ENCODE assay signal across 10 cellular contexts in the genomic region with DNA sequence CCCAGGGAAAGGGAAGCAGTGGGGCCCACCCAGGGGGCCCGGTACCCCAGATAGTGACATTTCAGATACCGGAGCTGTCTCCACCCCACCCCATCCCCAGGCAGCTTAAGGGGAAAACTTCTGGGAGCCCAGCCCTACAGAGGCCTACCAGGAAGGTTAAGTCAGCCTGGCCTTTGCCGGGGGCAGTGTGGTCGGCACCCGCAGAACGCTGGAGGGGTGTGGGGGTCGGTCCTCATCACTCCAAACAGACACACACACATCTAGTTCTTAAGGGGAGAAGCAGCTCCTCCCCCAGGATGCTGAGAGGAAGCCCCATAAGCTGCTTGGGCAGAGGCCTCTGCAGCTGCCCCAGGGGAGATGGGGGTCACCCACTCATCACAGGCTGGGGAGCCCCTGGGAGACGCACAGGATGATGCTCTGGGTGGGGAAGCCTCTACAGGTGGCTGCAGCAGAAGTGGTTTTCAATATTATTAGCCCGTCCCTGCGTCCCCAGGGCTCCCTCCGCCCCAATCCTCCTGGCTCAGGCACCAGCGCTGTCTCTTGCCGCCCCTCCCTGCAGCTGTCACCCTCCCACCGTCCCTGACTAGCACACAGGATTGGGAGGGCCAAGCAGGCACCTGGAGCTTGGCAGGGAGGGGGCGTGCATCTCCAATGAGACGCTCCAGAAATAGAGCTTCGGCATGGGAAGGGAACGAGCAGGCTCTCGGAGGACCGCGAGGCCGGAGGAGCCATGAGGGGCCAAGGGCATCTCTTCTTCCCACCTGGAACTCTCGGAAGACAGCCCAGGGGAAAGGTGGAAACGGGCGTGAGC. TPM values are rescaled to one million over a fixed set of nuclear protein-coding genes. Genes with fewer than 3 reads are reported as not detected.
DNase-seq lines count a peak whose midpoint lies in the region; ATAC-seq, FAIRE-seq and TF ChIP-seq lines count a peak whose summit lies in the region.
"Had no signal": no experiment of that assay in that cellular context is flagged by ENCODE, and none has a peak within 500 bp of the region (broad histone marks: within the 10 kb centered on the region; RNA-seq: fewer than 3 reads in every experiment).

No MANE protein-coding gene starts in this region.

- no peaks in the 10 kb centered on the region for H3K27me3 ChIP-seq in left ventricle myocardium inferior (ENCODE audit: low read depth)
- no peaks in the 10 kb centered on the region for H3K27me3 ChIP-seq in Karpas-422 (ENCODE audit: low read length)
- H3K27me3 ChIP-seq: suprapubic skin had no signal

- H3K36me3 Mint-ChIP-seq in effector memory CD8-positive, alpha-beta T cell (ENCODE audit: insufficient read depth): peaks cover 4% of the 10 kb centered on the region
- no peaks in the 10 kb centered on the region for H3K36me3 Mint-ChIP-seq in type B pancreatic cell

- H3K4me3 ChIP-seq in left ventricle myocardium inferior: no peak overlapping the region
- peak overlapping the region; percentile 93 for H3K4me3 ChIP-seq in Karpas-422 (ENCODE audit: low read length)

- intact Hi-C loops in left ventricle myocardium inferior (cut with micrococcal nuclease) (no loop called here), cardiac septum (cut with DNase I) (no loop called here)

- H3K4me2 ChIP-seq in Karpas-422 (ENCODE audit: low read depth, low read length, poor library complexity, severe bottlenecking): peak overlapping the region; percentile 90

- TF ChIP-seq POLR2A in H54 (IDR thresholded peaks at IDR 0.05; ENCODE audit: low read depth, low read length): no peak

- TF ChIP-seq CTCF in left ventricle myocardium inferior (IDR thresholded peaks at IDR 0.05; ENCODE audit: borderline replicate concordance) (no peak), type B pancreatic cell (conservative IDR thresholded peaks at IDR 0.05) (no peak)

- H3K4me1 ChIP-seq in left ventricle myocardium inferior: peaks cover 96% of the 10 kb centered on the region
- H3K4me1 ChIP-seq in Karpas-422 (ENCODE audit: low read length): peaks cover 62% of the 10 kb centered on the region

- H3K36me3 ChIP-seq in left ventricle myocardium inferior: no peaks in the 10 kb centered on the region
- peaks cover 16% of the 10 kb centered on the region for H3K36me3 ChIP-seq in Karpas-422 (ENCODE audit: insufficient read depth, low read length)
- H3K36me3 ChIP-seq: neutrophil, suprapubic skin had no signal

- peaks cover 47% of the 10 kb centered on the region for H3K79me2 ChIP-seq in Karpas-422 (ENCODE audit: low read length)

- H2AFZ ChIP-seq in Karpas-422 (ENCODE audit: low read length): no peak overlapping the region

- peak overlapping the region; percentile 99 for H3K9ac ChIP-seq in Karpas-422 (ENCODE audit: low read length)

- H4K20me1 ChIP-seq in Karpas-422 (ENCODE audit: insufficient read depth, low read depth, low read length): peaks cover 32% of the 10 kb centered on the region

- H3K27me3 Mint-ChIP-seq in effector memory CD8-positive, alpha-beta T cell: no peaks in the 10 kb centered on the region
- H3K27me3 Mint-ChIP-seq in type B pancreatic cell: peaks cover 29% of the 10 kb centered on the region

- H3K27ac ChIP-seq in left ventricle myocardium inferior (replicated peaks): peak overlapping the region; percentile 65
- peak overlapping the region; percentile 98 for H3K27ac ChIP-seq in Karpas-422 (ENCODE audit: low read length)
- H3K27ac ChIP-seq: neutrophil had no signal

- H3K27ac Mint-ChIP-seq in effector memory CD8-positive, alpha-beta T cell: no peak overlapping the region
- no peak overlapping the region for H3K27ac Mint-ChIP-seq in type B pancreatic cell

- DNase-seq in left ventricle myocardium inferior: no peak
- no peak for DNase-seq in cardiac septum (ENCODE audit: low spot score)
- DNase-seq in Karpas-422: peak; percentile 99
- no peak for DNase-seq in effector memory CD8-positive, alpha-beta T cell
- no peak for DNase-seq in type B pancreatic cell (ENCODE audit: extremely low spot score, unreplicated experiment)
- no peak for DNase-seq in activated T-cell treated with anti-CD3 and anti-CD28 coated beads, Interleukin-2, amount 50 U/mL, for 1 hour
- DNase-seq in H54 (ENCODE audit: insufficient read length, low spot score): no peak
- DNase-seq in OCI-M2 (lab: John Stamatoyannopoulos, UW; ENCODE audit: unreplicated experiment): no peak

- FAIRE-seq in H54 (lab: Jason Lieb, UNC): no peak

- H3K9me3 ChIP-seq in left ventricle myocardium inferior (replicated peaks) (no peaks in the 10 kb centered on the region), Karpas-422 (ENCODE audit: low read length) (no peaks in the 10 kb centered on the region)
- H3K9me3 ChIP-seq: neutrophil, suprapubic skin had no signal

- peak; percentile 31 for ATAC-seq in effector memory CD8-positive, alpha-beta T cell (replicated peaks)

- H3K9me2 ChIP-seq in Karpas-422 (replicated peaks; ENCODE audit: insufficient read depth, low read length): no peaks in the 10 kb centered on the region

- H3K9me3 Mint-ChIP-seq in effector memory CD8-positive, alpha-beta T cell: no peaks in the 10 kb centered on the region
- no peaks in the 10 kb centered on the region for H3K9me3 Mint-ChIP-seq in type B pancreatic cell

- H3K4me3 Mint-ChIP-seq in effector memory CD8-positive, alpha-beta T cell: peak overlapping the region; percentile 33 to 77
- H3K4me3 Mint-ChIP-seq in type B pancreatic cell: peak overlapping the region; percentile 51

- H3K4me1 Mint-ChIP-seq in effector memory CD8-positive, alpha-beta T cell (ENCODE audit: low read depth in 2 of 2): peaks cover 3 to 15% of the 10 kb centered on the region in 2 donors
- H3K4me1 Mint-ChIP-seq in type B pancreatic cell (ENCODE audit: unreplicated experiment): peaks cover 16% of the 10 kb centered on the region

RNA-seq across cellular contexts. Expression of gene ABR, which starts 1.4 kb away (rescaled TPM):
- total RNA-seq in left ventricle myocardium inferior (170 TPM), cardiac septum (158 TPM), type B pancreatic cell (ENCODE audit: low replicate concordance) (50.7 and 63.6 TPM in 2 replicates)
- 113 and 165 TPM in 2 replicates for total RNA-seq in Karpas-422 (2014; rRNA removed; shearing (Covaris generic); ENCODE audit: low replicate concordance)
